ENCODE assay signal across 10 cellular contexts in the genomic region with DNA sequence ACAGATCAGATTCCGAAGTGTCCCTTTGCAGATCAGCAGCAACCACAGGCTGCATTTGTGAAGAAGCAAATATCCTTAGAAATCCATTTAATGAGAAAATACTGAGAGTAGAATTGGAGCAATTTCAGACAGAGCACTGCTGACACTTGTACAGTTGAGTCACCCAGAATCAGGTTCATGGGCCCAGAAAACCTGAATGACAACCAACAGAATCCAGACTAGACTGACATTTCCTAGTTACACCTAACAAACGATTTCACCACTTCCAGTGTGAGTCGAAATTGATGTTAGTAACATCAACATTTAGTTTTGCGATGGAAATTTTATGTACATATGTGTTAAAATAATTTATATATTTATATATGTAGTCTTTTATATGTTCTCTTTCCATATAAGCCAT. TPM values are rescaled to one million over a fixed set of nuclear protein-coding genes. Genes with fewer than 3 reads are reported as not detected.
"Had no signal": no experiment of that assay in that cellular context is flagged by ENCODE, and none has a peak within 500 bp of the region (broad histone marks: within the 10 kb centered on the region; RNA-seq: fewer than 3 reads in every experiment).

No MANE protein-coding gene starts in this region.

- ATAC-seq: GM23338, K562 had no signal

- DNase-seq: H9, HCEC 1CT, IMR-90 had no signal

- H3K27ac ChIP-seq: HL-60 had no signal

- FAIRE-seq: H1, H54, HTR-8/SVneo, K562 had no signal

- H3K4me3 ChIP-seq: GM23338, K562 had no signal

RNA-seq across cellular contexts. Expression of a gene that starts 16.8 kb away (rescaled TPM):
- total RNA-seq: GM23338, H1, H9, HT-29, IMR-90, K562 had no signal
- polyA plus RNA-seq: GM23338, H1, IMR-90, K562 had no signal
